8 cellular contexts compared by ENCODE assay signal in the genomic region with DNA sequence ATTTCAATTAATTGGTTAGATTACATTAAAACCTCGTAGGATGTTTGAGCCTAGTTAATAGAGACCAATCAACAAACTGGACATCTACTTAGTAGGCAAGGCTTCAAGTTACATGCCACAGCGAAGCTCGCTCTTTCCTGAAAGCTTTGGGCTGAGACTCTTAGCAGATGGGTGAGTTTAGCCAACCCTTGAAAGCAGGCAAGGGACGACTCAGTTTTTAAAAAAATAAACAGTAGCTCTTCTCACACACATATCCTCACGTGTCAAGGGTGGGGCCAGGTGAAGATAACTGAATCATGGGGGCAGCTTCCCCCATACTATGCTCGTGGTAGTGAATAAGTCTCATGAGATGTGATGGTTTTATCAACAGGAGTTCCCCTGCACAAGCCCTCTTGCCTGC. TPM values are rescaled to one million over a fixed set of nuclear protein-coding genes. Genes with fewer than 3 reads are reported as not detected.
A peak's percentile ranks its signal among the peaks of the same experiment; 100 is the strongest.
DNase-seq lines count a peak whose midpoint lies in the region; ATAC-seq, FAIRE-seq and TF ChIP-seq lines count a peak whose summit lies in the region.

No MANE protein-coding gene starts in this region.

- H3K9ac ChIP-seq in endothelial cell of umbilical vein (replicated peaks; ENCODE audit: extremely low read depth, insufficient read depth, low read length) (peak overlapping the region; percentile 57), rectal smooth muscle tissue (ENCODE audit: low read length) (no peak overlapping the region)

- peak overlapping the region; percentile 59 for H2AFZ ChIP-seq in endothelial cell of umbilical vein (ENCODE audit: low read depth, low read length)

- no peaks in the 10 kb centered on the region for H4K20me1 ChIP-seq in endothelial cell of umbilical vein (replicated peaks; ENCODE audit: control insufficient read depth, extremely low read depth, insufficient read depth, low read length)

- FAIRE-seq in endothelial cell of umbilical vein (lab: Jason Lieb, UNC) (peak; percentile 58), GM12891 (lab: Jason Lieb, UNC) (no peak)

- dilution Hi-C loops in endothelial cell of umbilical vein (cut with MboI; ENCODE audit: extremely low pct_ligation_motif_present, low sequenced_read_pairs), result no loop called here

- H3K9me3 ChIP-seq in Panc1 (ENCODE audit: control insufficient read depth, insufficient read depth, low read depth, low read length) (no peaks in the 10 kb centered on the region), endothelial cell of umbilical vein (replicated peaks; ENCODE audit: control insufficient read depth, insufficient read depth, low read length) (no peaks in the 10 kb centered on the region)

- in situ Hi-C loops in Panc1 (cut with HindIII; ENCODE audit: low pct_unique_long_range_greater_than_20kb, low sequenced_read_pairs), result no loop called here

- intact Hi-C loops in Panc1 (cut with micrococcal nuclease; ENCODE audit: unreplicated experiment) (no loop called here), endothelial cell of umbilical vein (cut with micrococcal nuclease) (no loop called here)

- no peak for TF ChIP-seq POLR2A in endothelial cell of umbilical vein (IDR thresholded peaks at IDR 0.05; ENCODE audit: low read depth, low read length)
- TF ChIP-seq POLR2A in GM12891 (IDR thresholded peaks at IDR 0.05; ENCODE audit: low read depth, low read length), result no peak

- DNase-seq in Panc1 (ENCODE audit: low read depth, low spot score) (no peak), endothelial cell of umbilical vein (ENCODE audit: low read depth, low spot score) (peak; percentile 14), NCI-H1694 treated with DMSO at 0.1 percent for 48 hours (lab: John Stamatoyannopoulos, UW) (no peak), GM12891 (ENCODE audit: insufficient read length, low spot score) (no peak)

- TF ChIP-seq CTCF in GM12875 (IDR thresholded peaks at IDR 0.05; ENCODE audit: borderline replicate concordance, insufficient read depth, low read depth, low read length), result no peak
- no peak for TF ChIP-seq CTCF in Panc1 (IDR thresholded peaks at IDR 0.05)
- TF ChIP-seq CTCF in endothelial cell of umbilical vein (IDR thresholded peaks at IDR 0.05; ENCODE audit: extremely low read depth in 1 of 2, insufficient read depth in 1 of 2, low read depth in 1 of 2, low read length in 2 of 2), result no peak

- peak overlapping the region; percentile 73 for H3K4me2 ChIP-seq in endothelial cell of umbilical vein (ENCODE audit: insufficient read depth, low read length)

- BruUV-seq in Panc1 (replicated peaks; lab: Mats Ljungman, UMichigan), result no TSS peak
- BruUV-seq in endothelial cell of umbilical vein (replicated peaks; lab: Mats Ljungman, UMichigan), result no TSS peak

- ATAC-seq in Panc1 (no peak), HG03520 (IDR thresholded peaks at IDR 0.05; ENCODE audit: unreplicated experiment) (no peak), GM21528 (IDR thresholded peaks at IDR 0.05; ENCODE audit: low FRiP score, unreplicated experiment) (no peak)

- H3K27me3 ChIP-seq in Panc1 (ENCODE audit: control insufficient read depth, insufficient read depth, low read length), result no peaks in the 10 kb centered on the region
- H3K27me3 ChIP-seq in endothelial cell of umbilical vein (ENCODE audit: control insufficient read depth in 2 of 2, insufficient read depth in 2 of 2, low read length in 2 of 2), result no peaks in the 10 kb centered on the region
- H3K27me3 ChIP-seq in rectal smooth muscle tissue (ENCODE audit: control insufficient read depth, insufficient read depth, low read length), result no peaks in the 10 kb centered on the region

- CTCF ChIA-PET in Panc1 (lab: Charles Lee) (no interaction called here), endothelial cell of umbilical vein (lab: Charles Lee) (interaction anchor here (4.1 kb wide), 1 partner anchor 68 kb away, joined by 20 read pairs; no protein-coding TSS in a partner anchor)

- peak overlapping the region; percentile 92 for H3K27ac ChIP-seq in Panc1 (ENCODE audit: low read length)
- peak overlapping the region; percentile 1 for H3K27ac ChIP-seq in endothelial cell of umbilical vein (ENCODE audit: insufficient read depth, low read depth, low read length)
- H3K27ac ChIP-seq in rectal smooth muscle tissue (ENCODE audit: low read depth, low read length), result no peak overlapping the region

- peaks cover 10% of the 10 kb centered on the region for H3K79me2 ChIP-seq in endothelial cell of umbilical vein (ENCODE audit: control insufficient read depth, insufficient read depth, low read length)

- POLR2A ChIA-PET in Panc1 (lab: Charles Lee) (no interaction called here), endothelial cell of umbilical vein (lab: Charles Lee) (no interaction called here)

- H3K36me3 ChIP-seq in Panc1 (ENCODE audit: control insufficient read depth, insufficient read depth, low read length), result peaks cover under 1% of the 10 kb centered on the region
- H3K36me3 ChIP-seq in endothelial cell of umbilical vein (ENCODE audit: control insufficient read depth in 2 of 2, extremely low read depth in 1 of 2, insufficient read depth in 2 of 2, low read length in 2 of 2), result no peaks in the 10 kb centered on the region
- no peaks in the 10 kb centered on the region for H3K36me3 ChIP-seq in rectal smooth muscle tissue (ENCODE audit: control insufficient read depth, insufficient read depth, low read length)

- H3K4me1 ChIP-seq in Panc1 (ENCODE audit: control insufficient read depth, insufficient read depth, low read length), result peaks cover 17% of the 10 kb centered on the region
- H3K4me1 ChIP-seq in endothelial cell of umbilical vein (ENCODE audit: control insufficient read depth, extremely low read depth, insufficient read depth, low read length), result peaks cover 12% of the 10 kb centered on the region
- H3K4me1 ChIP-seq in rectal smooth muscle tissue (ENCODE audit: control insufficient read depth, insufficient read depth, low read length), result peaks cover 4% of the 10 kb centered on the region

- H3K4me3 ChIP-seq in GM12875 (ENCODE audit: low read depth, low read length) (peak overlapping the region; percentile 69), Panc1 (ENCODE audit: low read depth in 2 of 2, low read length in 2 of 2) (peak overlapping the region; percentile 83 to 93), endothelial cell of umbilical vein (replicated peaks in 1 of 3; ENCODE audit: insufficient read depth in 1 of 3, low read depth in 1 of 3, low read length in 3 of 3) (peak overlapping the region; percentile 38 to 97 (median 85)), rectal smooth muscle tissue (ENCODE audit: low read length) (peak overlapping the region; percentile 73)

- no peaks in the 10 kb centered on the region for H3K9me1 ChIP-seq in endothelial cell of umbilical vein (replicated peaks; ENCODE audit: control insufficient read depth, extremely low read depth, insufficient read depth, low read length)

TF ChIP-seq in endothelial cell of umbilical vein, 7 proteins besides CTCF, POLR2A, EP300 and RAD21 (continues in another document):
- TF ChIP-seq, protein P1, sequence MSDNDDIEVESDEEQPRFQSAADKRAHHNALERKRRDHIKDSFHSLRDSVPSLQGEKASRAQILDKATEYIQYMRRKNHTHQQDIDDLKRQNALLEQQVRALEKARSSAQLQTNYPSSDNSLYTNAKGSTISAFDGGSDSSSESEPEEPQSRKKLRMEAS (IDR thresholded peaks at IDR 0.05; ENCODE audit: insufficient read depth, insufficient read length), result no peak
- TF ChIP-seq FOS (IDR thresholded peaks at IDR 0.05; ENCODE audit: borderline replicate concordance, insufficient read depth, low read length), result no peak
- TF ChIP-seq MYC (IDR thresholded peaks at IDR 0.05; ENCODE audit: low read depth, low read length), result no peak
- TF ChIP-seq POLR2AphosphoS5 (IDR thresholded peaks at IDR 0.05; ENCODE audit: insufficient read depth, low read depth, low read length), result no peak
- no peak for TF ChIP-seq EZH2 (IDR thresholded peaks at IDR 0.05; ENCODE audit: borderline replicate concordance, low read depth, low read length, severe bottlenecking)

TF ChIP-seq in GM12891, 5 proteins besides CTCF, POLR2A, EP300 and RAD21:
- TF ChIP-seq TAF1 (IDR thresholded peaks at IDR 0.05; ENCODE audit: low read depth, low read length) (no peak), POU2F2 (IDR thresholded peaks at IDR 0.05; ENCODE audit: low read depth, low read length) (no peak), POLR2AphosphoS5 (IDR thresholded peaks at IDR 0.05; ENCODE audit: low read depth, low read length) (no peak), SPI1 (IDR thresholded peaks at IDR 0.05; ENCODE audit: low read depth, low read length) (no peak), PAX5 (IDR thresholded peaks at IDR 0.05; ENCODE audit: insufficient read depth, low read length, severe bottlenecking) (no peak)

RNA-seq across cellular contexts. Expression of a gene that starts 0.8 kb away (rescaled TPM):
- total RNA-seq in Panc1 (2021; ENCODE audit: unreplicated experiment) (12.8 TPM), endothelial cell of umbilical vein (7.4 and 7.7 TPM in 2 replicates)
- 4.2 TPM for polyA plus RNA-seq in Panc1 (2012; ENCODE audit: insufficient read length)
- polyA plus RNA-seq in endothelial cell of umbilical vein, result 7.8 and 8.7 TPM in 2 replicates
- polyA plus RNA-seq in endothelial cell of umbilical vein (2011; cell fraction: cytosol; rRNA removed), result 11.0 and 13.5 TPM in 2 replicates
- polyA plus RNA-seq in endothelial cell of umbilical vein (2011; cell fraction: nucleus; rRNA removed), result 7.2 and 11.0 TPM in 2 replicates
- 4.5 and 7.0 TPM in 2 replicates for polyA plus RNA-seq in endothelial cell of umbilical vein (2012)
- 9.2 and 10.2 TPM in 2 replicates for polyA minus RNA-seq in endothelial cell of umbilical vein
- 3.6 TPM for polyA minus RNA-seq in endothelial cell of umbilical vein (2011; cell fraction: cytosol; rRNA and poly(A)+ RNA removed)
- polyA minus RNA-seq in endothelial cell of umbilical vein (2011; cell fraction: nucleus; rRNA and poly(A)+ RNA removed), result 9.3 and 12.8 TPM in 2 replicates
- polyA plus RNA-seq in GM12891 (2012; ENCODE audit: low read depth, missing spikeins), result 13.1 TPM

RNA-seq across cellular contexts. Expression of a gene that starts 40.3 kb away (rescaled TPM):
- total RNA-seq in Panc1 (2021; ENCODE audit: unreplicated experiment) (151 TPM), endothelial cell of umbilical vein (151 and 156 TPM in 2 replicates)
- 54.5 TPM for polyA plus RNA-seq in Panc1 (2012; ENCODE audit: insufficient read length)
- 18.9 and 23.4 TPM in 2 replicates for polyA plus RNA-seq in endothelial cell of umbilical vein
- 27.9 and 29.3 TPM in 2 replicates for polyA plus RNA-seq in endothelial cell of umbilical vein (2011; cell fraction: cytosol; rRNA removed)
- 111 and 146 TPM in 2 replicates for polyA plus RNA-seq in endothelial cell of umbilical vein (2011; cell fraction: nucleus; rRNA removed)
- polyA plus RNA-seq in endothelial cell of umbilical vein (2012), result 82.1 and 108 TPM in 2 replicates
- 95.3 and 104 TPM in 2 replicates for polyA minus RNA-seq in endothelial cell of umbilical vein
- 90.4 TPM for polyA minus RNA-seq in endothelial cell of umbilical vein (2011; cell fraction: cytosol; rRNA and poly(A)+ RNA removed)
- 252 and 329 TPM in 2 replicates for polyA minus RNA-seq in endothelial cell of umbilical vein (2011; cell fraction: nucleus; rRNA and poly(A)+ RNA removed)
- polyA plus RNA-seq in GM12891 (2012; ENCODE audit: low read depth, missing spikeins), result 61.7 TPM
